1 cellular context compared by ENCODE assay signal in the genomic region with DNA sequence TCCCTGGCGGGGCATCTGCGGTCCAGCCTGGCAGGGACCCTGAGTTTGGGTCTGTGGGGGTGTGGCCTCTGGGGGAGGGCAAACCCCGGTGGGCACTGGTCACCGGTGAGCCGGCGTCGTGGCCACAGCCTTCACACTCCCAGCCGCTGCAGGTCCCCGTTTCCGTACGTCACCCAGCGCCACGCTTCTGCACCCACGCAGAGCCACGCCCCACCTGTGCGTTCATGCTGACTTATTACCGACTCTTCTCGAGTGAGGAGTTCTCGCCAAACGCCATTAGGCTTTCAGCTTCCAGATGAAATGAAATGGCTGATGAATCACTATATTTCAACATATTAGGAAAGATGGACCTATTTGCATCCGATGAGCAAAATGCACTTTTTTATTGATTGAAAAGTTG.
TF ChIP-seq lines count a peak whose summit lies in the region.

No MANE protein-coding gene starts in this region.

TF ChIP-seq in K562, 482 proteins besides CTCF, POLR2A, EP300 and RAD21:
- TF ChIP-seq EGR1 (conservative IDR thresholded peaks at IDR 0.05) (peak; percentile 53), POU5F1 (IDR thresholded peaks at IDR 0.05; ENCODE audit: borderline replicate concordance, low read depth, low read length, partially characterized antibody) (no peak)
